Comparison of ENCODE assay signal across 1 cellular context in genomic region chr2:150631236-150631603, GRCh38.
A peak's percentile ranks its signal among the peaks of the same experiment; 100 is the strongest.
TF ChIP-seq lines count a peak whose summit lies in the region.

No MANE protein-coding gene starts in this region.

TF ChIP-seq in liver, 16 proteins besides CTCF, POLR2A, EP300 and RAD21 (continued from another document):
- TF ChIP-seq, protein P1, sequence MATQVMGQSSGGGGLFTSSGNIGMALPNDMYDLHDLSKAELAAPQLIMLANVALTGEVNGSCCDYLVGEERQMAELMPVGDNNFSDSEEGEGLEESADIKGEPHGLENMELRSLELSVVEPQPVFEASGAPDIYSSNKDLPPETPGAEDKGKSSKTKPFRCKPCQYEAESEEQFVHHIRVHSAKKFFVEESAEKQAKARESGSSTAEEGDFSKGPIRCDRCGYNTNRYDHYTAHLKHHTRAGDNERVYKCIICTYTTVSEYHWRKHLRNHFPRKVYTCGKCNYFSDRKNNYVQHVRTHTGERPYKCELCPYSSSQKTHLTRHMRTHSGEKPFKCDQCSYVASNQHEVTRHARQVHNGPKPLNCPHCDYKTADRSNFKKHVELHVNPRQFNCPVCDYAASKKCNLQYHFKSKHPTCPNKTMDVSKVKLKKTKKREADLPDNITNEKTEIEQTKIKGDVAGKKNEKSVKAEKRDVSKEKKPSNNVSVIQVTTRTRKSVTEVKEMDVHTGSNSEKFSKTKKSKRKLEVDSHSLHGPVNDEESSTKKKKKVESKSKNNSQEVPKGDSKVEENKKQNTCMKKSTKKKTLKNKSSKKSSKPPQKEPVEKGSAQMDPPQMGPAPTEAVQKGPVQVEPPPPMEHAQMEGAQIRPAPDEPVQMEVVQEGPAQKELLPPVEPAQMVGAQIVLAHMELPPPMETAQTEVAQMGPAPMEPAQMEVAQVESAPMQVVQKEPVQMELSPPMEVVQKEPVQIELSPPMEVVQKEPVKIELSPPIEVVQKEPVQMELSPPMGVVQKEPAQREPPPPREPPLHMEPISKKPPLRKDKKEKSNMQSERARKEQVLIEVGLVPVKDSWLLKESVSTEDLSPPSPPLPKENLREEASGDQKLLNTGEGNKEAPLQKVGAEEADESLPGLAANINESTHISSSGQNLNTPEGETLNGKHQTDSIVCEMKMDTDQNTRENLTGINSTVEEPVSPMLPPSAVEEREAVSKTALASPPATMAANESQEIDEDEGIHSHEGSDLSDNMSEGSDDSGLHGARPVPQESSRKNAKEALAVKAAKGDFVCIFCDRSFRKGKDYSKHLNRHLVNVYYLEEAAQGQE (IDR thresholded peaks at IDR 0.05), result peak; percentile 9
- TF ChIP-seq ATF3 (IDR thresholded peaks at IDR 0.05) (no peak), SP1 (IDR thresholded peaks at IDR 0.05) (no peak), YY1 (IDR thresholded peaks at IDR 0.05) (no peak), RXRA (IDR thresholded peaks at IDR 0.05) (peak; percentile 34 to 54), HNF4G (IDR thresholded peaks at IDR 0.05) (peak; percentile 56), JUND (IDR thresholded peaks at IDR 0.05) (peak; percentile 7 to 28), HNF4A (conservative IDR thresholded peaks at IDR 0.05) (peak in 1 of 2 donors; percentile 81), TAF1 (conservative IDR thresholded peaks at IDR 0.05) (no peak)
- TF ChIP-seq, protein P2, sequence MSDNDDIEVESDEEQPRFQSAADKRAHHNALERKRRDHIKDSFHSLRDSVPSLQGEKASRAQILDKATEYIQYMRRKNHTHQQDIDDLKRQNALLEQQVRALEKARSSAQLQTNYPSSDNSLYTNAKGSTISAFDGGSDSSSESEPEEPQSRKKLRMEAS (IDR thresholded peaks at IDR 0.05), result no peak
